Comparison of ENCODE assay signal across 2 cellular contexts in the genomic region with DNA sequence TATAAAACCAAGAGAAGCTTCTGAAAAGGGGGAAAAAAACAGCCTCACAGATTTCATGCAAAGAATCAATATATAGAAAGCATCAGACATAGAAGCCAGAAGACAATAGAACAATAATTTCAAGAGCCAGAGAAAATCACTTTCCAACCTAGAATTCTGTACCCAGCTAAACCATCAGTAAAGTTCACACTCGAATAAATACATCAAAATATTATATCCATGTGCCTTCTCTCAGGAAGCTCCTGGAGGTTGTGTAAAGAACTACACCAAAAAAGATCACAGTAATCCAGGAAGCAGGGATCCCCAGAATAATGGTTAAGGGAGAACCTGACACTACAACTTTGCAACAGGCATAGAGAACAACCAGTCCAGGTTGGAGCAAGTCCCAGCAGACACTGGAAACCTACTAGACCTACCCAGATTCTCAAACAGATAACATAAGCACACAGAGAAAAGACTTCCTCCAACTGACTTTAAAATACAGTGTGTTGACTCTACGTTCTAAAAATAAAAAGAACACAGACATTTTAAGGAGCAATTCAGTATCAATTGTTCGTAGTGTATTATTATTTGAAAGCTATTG.
TF ChIP-seq lines count a peak whose summit lies in the region.

No MANE protein-coding gene starts in this region.

TF ChIP-seq in HCT116, 20 proteins besides CTCF, POLR2A, EP300 and RAD21:
- TF ChIP-seq ZFX (IDR thresholded peaks at IDR 0.05), result no peak
- TF ChIP-seq CEBPB (IDR thresholded peaks at IDR 0.05; ENCODE audit: low read depth), result no peak
- no peak for TF ChIP-seq POLR2AphosphoS5 (IDR thresholded peaks at IDR 0.05; ENCODE audit: low read depth, low read length)
- TF ChIP-seq YY1 (IDR thresholded peaks at IDR 0.05; ENCODE audit: extremely low read depth, insufficient replicate concordance, low read depth, low read length), result no peak
- TF ChIP-seq EGR1 (IDR thresholded peaks at IDR 0.05; ENCODE audit: low read depth), result no peak
- TF ChIP-seq, protein P1, sequence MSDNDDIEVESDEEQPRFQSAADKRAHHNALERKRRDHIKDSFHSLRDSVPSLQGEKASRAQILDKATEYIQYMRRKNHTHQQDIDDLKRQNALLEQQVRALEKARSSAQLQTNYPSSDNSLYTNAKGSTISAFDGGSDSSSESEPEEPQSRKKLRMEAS (IDR thresholded peaks at IDR 0.05), result no peak
- TF ChIP-seq, protein P2, sequence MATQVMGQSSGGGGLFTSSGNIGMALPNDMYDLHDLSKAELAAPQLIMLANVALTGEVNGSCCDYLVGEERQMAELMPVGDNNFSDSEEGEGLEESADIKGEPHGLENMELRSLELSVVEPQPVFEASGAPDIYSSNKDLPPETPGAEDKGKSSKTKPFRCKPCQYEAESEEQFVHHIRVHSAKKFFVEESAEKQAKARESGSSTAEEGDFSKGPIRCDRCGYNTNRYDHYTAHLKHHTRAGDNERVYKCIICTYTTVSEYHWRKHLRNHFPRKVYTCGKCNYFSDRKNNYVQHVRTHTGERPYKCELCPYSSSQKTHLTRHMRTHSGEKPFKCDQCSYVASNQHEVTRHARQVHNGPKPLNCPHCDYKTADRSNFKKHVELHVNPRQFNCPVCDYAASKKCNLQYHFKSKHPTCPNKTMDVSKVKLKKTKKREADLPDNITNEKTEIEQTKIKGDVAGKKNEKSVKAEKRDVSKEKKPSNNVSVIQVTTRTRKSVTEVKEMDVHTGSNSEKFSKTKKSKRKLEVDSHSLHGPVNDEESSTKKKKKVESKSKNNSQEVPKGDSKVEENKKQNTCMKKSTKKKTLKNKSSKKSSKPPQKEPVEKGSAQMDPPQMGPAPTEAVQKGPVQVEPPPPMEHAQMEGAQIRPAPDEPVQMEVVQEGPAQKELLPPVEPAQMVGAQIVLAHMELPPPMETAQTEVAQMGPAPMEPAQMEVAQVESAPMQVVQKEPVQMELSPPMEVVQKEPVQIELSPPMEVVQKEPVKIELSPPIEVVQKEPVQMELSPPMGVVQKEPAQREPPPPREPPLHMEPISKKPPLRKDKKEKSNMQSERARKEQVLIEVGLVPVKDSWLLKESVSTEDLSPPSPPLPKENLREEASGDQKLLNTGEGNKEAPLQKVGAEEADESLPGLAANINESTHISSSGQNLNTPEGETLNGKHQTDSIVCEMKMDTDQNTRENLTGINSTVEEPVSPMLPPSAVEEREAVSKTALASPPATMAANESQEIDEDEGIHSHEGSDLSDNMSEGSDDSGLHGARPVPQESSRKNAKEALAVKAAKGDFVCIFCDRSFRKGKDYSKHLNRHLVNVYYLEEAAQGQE (IDR thresholded peaks at IDR 0.05; ENCODE audit: low read depth), result no peak

TF ChIP-seq in WTC11, 78 proteins besides CTCF, POLR2A, EP300 and RAD21:
- TF ChIP-seq GTF2I (CRISPR knock-in tag; conservative IDR thresholded peaks at IDR 0.05), result no peak
- no peak for TF ChIP-seq TCF7 (CRISPR knock-in tag; IDR thresholded peaks at IDR 0.05; ENCODE audit: low read depth)
- TF ChIP-seq OVOL2 (CRISPR knock-in tag; IDR thresholded peaks at IDR 0.05; ENCODE audit: borderline replicate concordance), result no peak
- TF ChIP-seq, protein P3, sequence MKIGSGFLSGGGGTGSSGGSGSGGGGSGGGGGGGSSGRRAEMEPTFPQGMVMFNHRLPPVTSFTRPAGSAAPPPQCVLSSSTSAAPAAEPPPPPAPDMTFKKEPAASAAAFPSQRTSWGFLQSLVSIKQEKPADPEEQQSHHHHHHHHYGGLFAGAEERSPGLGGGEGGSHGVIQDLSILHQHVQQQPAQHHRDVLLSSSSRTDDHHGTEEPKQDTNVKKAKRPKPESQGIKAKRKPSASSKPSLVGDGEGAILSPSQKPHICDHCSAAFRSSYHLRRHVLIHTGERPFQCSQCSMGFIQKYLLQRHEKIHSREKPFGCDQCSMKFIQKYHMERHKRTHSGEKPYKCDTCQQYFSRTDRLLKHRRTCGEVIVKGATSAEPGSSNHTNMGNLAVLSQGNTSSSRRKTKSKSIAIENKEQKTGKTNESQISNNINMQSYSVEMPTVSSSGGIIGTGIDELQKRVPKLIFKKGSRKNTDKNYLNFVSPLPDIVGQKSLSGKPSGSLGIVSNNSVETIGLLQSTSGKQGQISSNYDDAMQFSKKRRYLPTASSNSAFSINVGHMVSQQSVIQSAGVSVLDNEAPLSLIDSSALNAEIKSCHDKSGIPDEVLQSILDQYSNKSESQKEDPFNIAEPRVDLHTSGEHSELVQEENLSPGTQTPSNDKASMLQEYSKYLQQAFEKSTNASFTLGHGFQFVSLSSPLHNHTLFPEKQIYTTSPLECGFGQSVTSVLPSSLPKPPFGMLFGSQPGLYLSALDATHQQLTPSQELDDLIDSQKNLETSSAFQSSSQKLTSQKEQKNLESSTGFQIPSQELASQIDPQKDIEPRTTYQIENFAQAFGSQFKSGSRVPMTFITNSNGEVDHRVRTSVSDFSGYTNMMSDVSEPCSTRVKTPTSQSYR (CRISPR knock-in tag; IDR thresholded peaks at IDR 0.05), result no peak
- TF ChIP-seq TEAD4 (CRISPR knock-in tag; IDR thresholded peaks at IDR 0.05), result no peak
- TF ChIP-seq FOXJ3 (CRISPR knock-in tag; IDR thresholded peaks at IDR 0.05; ENCODE audit: borderline replicate concordance), result no peak
